12 cellular contexts compared by ENCODE assay signal in the genomic region with DNA sequence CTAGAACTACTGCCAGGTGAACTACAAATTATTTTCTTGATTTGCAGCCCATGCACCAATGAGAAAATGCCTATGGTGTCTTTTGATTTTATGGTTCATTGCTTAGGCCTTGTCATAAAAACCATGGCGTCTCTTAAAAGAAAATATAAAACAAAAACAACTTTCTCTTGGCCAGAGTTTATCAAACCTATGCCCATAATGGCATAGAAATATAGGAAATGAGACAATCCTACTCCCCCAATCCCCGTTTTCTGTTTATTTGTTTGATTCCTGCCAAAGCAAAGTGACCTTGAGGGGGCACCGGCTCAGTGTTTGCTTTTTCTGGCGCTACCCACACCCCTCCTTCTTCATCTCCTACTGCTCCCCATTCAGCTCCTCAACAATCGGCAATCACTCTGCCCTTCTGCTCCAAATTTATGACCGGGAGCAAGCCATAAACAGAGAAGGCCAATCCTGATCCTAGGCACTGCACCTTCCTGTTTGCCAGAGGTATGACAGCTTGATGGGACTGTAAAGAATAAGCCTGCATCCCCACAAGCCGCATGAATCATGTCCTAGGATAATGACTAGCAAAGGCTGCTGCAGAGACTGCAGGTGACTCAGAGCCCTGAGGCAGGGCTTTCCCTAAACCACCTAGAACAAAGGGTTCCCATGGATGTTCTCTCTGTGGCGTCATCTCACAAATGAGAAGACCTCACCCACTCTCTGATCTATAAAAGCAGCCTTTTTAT.
DNase-seq lines count a peak whose midpoint lies in the region; ATAC-seq and TF ChIP-seq lines count a peak whose summit lies in the region.
"Had no signal": no experiment of that assay in that cellular context is flagged by ENCODE, and none has a peak within 500 bp of the region (broad histone marks: within the 10 kb centered on the region; RNA-seq: fewer than 3 reads in every experiment).

No MANE protein-coding gene starts in this region.

- H3K4me3 ChIP-seq in AG09309 (ENCODE audit: control insufficient read depth, low read depth, low read length) (no peak overlapping the region), body of pancreas (no peak overlapping the region), osteoblast (ENCODE audit: insufficient read depth, low read length) (no peak overlapping the region)

- H3K36me3 ChIP-seq in body of pancreas (replicated peaks in 1 of 2; ENCODE audit: insufficient read depth in 1 of 2, low read depth in 2 of 2), result no peaks in the 10 kb centered on the region
- no peaks in the 10 kb centered on the region for H3K36me3 ChIP-seq in osteoblast (ENCODE audit: insufficient read depth, low read length)

- H3K27me3 ChIP-seq in body of pancreas, result no peaks in the 10 kb centered on the region
- no peaks in the 10 kb centered on the region for H3K27me3 ChIP-seq in osteoblast (ENCODE audit: insufficient read depth, low read length)

- H4K20me1 ChIP-seq in osteoblast (ENCODE audit: insufficient read depth, low read length), result no peaks in the 10 kb centered on the region

- peaks cover 6% of the 10 kb centered on the region for H3K4me1 ChIP-seq in body of pancreas
- H3K4me1 ChIP-seq in osteoblast (ENCODE audit: insufficient read depth, low read length), result no peaks in the 10 kb centered on the region

- no peaks in the 10 kb centered on the region for H3K79me2 ChIP-seq in osteoblast (ENCODE audit: insufficient read depth, low read length)

- DNase-seq in AG09309 (ENCODE audit: low read depth) (peak; percentile 52), M059J (ENCODE audit: low read depth) (peak; percentile 96), body of pancreas (peak in 3 of 4 donors; percentile 9 to 17 (median 9)), kidney glomerular epithelial cell (lab: John Stamatoyannopoulos, UW) (peak; percentile 56), osteoblast (ENCODE audit: insufficient read length, low spot score, missing footprints) (no peak), NCI-H2227 (lab: John Stamatoyannopoulos, UW; ENCODE audit: unreplicated experiment) (no peak)
- DNase-seq: activated CD4-positive, alpha-beta T cell treated with anti-CD3 and anti-CD28 coated beads, Interleukin-2, amount 50 U/mL, for 4 hours; CD8-positive, alpha-beta T cell; cortex of kidney; NCI-H526 treated with DMSO at 0.1 percent for 48 hours had no signal

- H3K9me3 ChIP-seq in body of pancreas, result peaks cover 0 to 9% (median 0%) of the 10 kb centered on the region in 3 donors
- H3K9me3 ChIP-seq in osteoblast (ENCODE audit: low read depth, low read length), result peaks cover 3% of the 10 kb centered on the region

- H3K4me2 ChIP-seq in osteoblast (ENCODE audit: insufficient read depth, low read length), result no peak overlapping the region

- no peak for TF ChIP-seq POLR2A in body of pancreas (IDR thresholded peaks at IDR 0.05)

- no peak overlapping the region for H3K27ac ChIP-seq in body of pancreas
- no peak overlapping the region for H3K27ac ChIP-seq in osteoblast (ENCODE audit: low read depth, low read length)

- TF ChIP-seq CTCF in AG09309 (IDR thresholded peaks at IDR 0.05; ENCODE audit: control insufficient read depth, insufficient read depth, low read depth, low read length, missing control alignments) (no peak), body of pancreas (IDR thresholded peaks at IDR 0.05) (no peak), osteoblast (IDR thresholded peaks at IDR 0.05; ENCODE audit: extremely low read depth, low read depth, low read length) (no peak)

- intact Hi-C loops in body of pancreas (cut with DNase I), result no loop called here

- WGBS in body of pancreas, 2 donors, result 34 to 39% methylated on average over 8 of the region's 8 CpGs

- ATAC-seq in body of pancreas (no peak), GM21737 (IDR thresholded peaks at IDR 0.05; ENCODE audit: unreplicated experiment) (no peak), HG03571 (IDR thresholded peaks at IDR 0.05; ENCODE audit: unreplicated experiment) (no peak)
- ATAC-seq: CD8-positive, alpha-beta T cell had no signal

- no peak overlapping the region for H2AFZ ChIP-seq in osteoblast (ENCODE audit: low read length)

Comparison
In these comparisons a context has a peak if more than half of its experiments do, and no peak if none do; other contexts are left out.
1. DNase-seq: peak in AG09309 (single experiment), M059J (single experiment), body of pancreas (3 of 4) and kidney glomerular epithelial cell (single experiment); none in osteoblast (single experiment) and NCI-H2227 (single experiment).